In the genomic region with DNA sequence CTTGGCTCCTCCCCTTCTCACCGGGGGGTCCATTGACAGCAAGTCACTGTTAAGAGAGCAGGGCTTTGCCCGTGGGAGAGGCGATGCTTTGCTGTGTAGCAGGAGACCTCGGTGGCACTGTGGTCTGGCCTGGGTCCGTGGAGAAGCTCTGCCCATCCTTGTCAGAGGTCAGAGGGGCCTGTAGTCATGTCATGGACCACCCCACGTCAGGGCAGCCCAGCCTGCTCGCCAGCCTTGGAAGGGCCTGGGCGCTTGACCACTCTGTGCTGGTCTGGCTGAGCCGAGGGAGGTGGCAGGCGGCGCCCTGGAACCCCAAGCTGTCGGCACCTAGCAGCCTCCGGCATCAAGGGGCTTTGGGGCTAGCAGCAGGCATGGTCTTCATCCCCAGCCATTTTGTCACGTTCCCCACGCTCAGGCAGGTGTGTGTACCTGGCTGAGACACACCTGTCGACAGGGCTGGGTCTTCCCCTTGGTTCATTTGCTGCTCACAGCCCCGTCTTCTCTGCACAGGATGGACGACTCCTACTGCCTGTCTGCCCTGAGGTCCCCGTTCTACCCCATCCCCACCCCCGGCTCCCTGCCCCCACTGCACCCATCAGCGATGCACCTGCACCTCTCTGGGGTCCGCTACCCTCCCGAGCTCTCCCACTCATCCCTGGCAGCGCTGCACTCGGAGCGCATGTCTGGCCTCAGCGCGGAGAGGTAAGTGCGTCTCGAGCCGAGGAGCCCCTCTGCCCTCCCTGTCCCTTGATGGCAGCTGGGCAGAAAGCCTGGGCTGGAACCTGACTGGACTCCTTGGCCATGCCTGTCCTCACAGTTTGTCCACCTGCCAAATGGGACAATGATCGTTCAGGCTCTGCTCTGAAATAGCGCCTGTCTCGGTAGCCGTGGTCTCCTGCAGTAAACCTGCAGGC, we compare ENCODE assay signal across 20 cellular contexts. TPM values are rescaled to one million over a fixed set of nuclear protein-coding genes. Genes with fewer than 3 reads are reported as not detected.
DNase-seq lines count a peak whose midpoint lies in the region; ATAC-seq and TF ChIP-seq lines count a peak whose summit lies in the region.
"Had no signal": no experiment of that assay in that cellular context is flagged by ENCODE, and none has a peak within 500 bp of the region (broad histone marks: within the 10 kb centered on the region; RNA-seq: fewer than 3 reads in every experiment).

No MANE protein-coding gene starts in this region.

- TF ChIP-seq CTCF in A673 (conservative IDR thresholded peaks at IDR 0.05; ENCODE audit: low read depth, low read length): no peak
- TF ChIP-seq CTCF in HEK293 (tag by site-specific recombination; IDR thresholded peaks at IDR 0.05): no peak
- no peak for TF ChIP-seq CTCF in brain (conservative IDR thresholded peaks at IDR 0.05)
- TF ChIP-seq CTCF in activated CD8-positive, alpha-beta T cell treated with anti-CD3 and anti-CD28 coated beads for 36 hours (IDR thresholded peaks at IDR 0.05): no peak

- H3K23ac ChIP-seq in neuronal stem cell (ENCODE audit: low read depth, low read length, poor library complexity): peak overlapping the region; percentile 93

- H3K4me3 ChIP-seq in A673 (ENCODE audit: low read depth, low read length, poor library complexity, severe bottlenecking) (no peak overlapping the region), HEK293 (ENCODE audit: low read depth, low read length) (no peak overlapping the region), neuronal stem cell (ENCODE audit: low read length in 2 of 2) (peak overlapping the region in 1 of 2 donors; percentile 15)
- H3K4me3 ChIP-seq: BLaER1, HAP-1 had no signal

- intact Hi-C loops in A673 (cut with micrococcal nuclease; ENCODE audit: unreplicated experiment) (no loop called here), sciatic nerve (cut with DNase I) (no loop called here)
- intact Hi-C loops in activated CD8-positive, alpha-beta T cell treated with anti-CD3 and anti-CD28 coated beads for 36 hours (cut with micrococcal nuclease): no loop called here

- POLR2A ChIA-PET in A673 (lab: Charles Lee; ENCODE audit: low non-redundant PET): interaction anchor here (0.8 kb wide), 1 partner anchor 1586 kb away, joined by 7 read pairs; no protein-coding TSS in a partner anchor
- POLR2A ChIA-PET in HEK293 (lab: Yijun Ruan, JAX): no interaction called here
- POLR2A ChIA-PET in activated CD8-positive, alpha-beta T cell treated with anti-CD3 and anti-CD28 coated beads for 36 hours (lab: Charles Lee): no interaction called here

- no peaks in the 10 kb centered on the region for H3K9me3 Mint-ChIP-seq in brain
- no peaks in the 10 kb centered on the region for H3K9me3 Mint-ChIP-seq in activated CD8-positive, alpha-beta T cell treated with anti-CD3 and anti-CD28 coated beads for 36 hours
- H3K9me3 Mint-ChIP-seq: CD4-positive, alpha-beta T cell had no signal

- no peak overlapping the region for H3K27ac ChIP-seq in A673 (ENCODE audit: low read depth, low read length, poor library complexity, severe bottlenecking)
- H3K27ac ChIP-seq in HEK293 (ENCODE audit: extremely low read depth, low read depth, low read length): no peak overlapping the region
- H3K27ac ChIP-seq in neuronal stem cell (replicated peaks; ENCODE audit: low read length): no peak overlapping the region
- H3K27ac ChIP-seq: BLaER1 had no signal

- CTCF ChIA-PET in A673 (lab: Charles Lee) (no interaction called here), HEK293 (lab: Yijun Ruan, JAX) (interaction anchor here (0.5 to 1.2 kb wide), 3 partner anchors 14 to 1279 kb away, joined by 3 to 8 read pairs (median 4); no protein-coding TSS in a partner anchor)
- CTCF ChIA-PET in activated CD8-positive, alpha-beta T cell treated with anti-CD3 and anti-CD28 coated beads for 36 hours (lab: Charles Lee): interaction anchor here (4.9 to 8.2 kb wide), 2 partner anchors 39 to 63 kb away, joined by 22 to 84 read pairs; no protein-coding TSS in a partner anchor

- H3K27me3 Mint-ChIP-seq in brain: no peaks in the 10 kb centered on the region
- H3K27me3 Mint-ChIP-seq in activated CD8-positive, alpha-beta T cell treated with anti-CD3 and anti-CD28 coated beads for 36 hours: no peaks in the 10 kb centered on the region
- H3K27me3 Mint-ChIP-seq: CD4-positive, alpha-beta T cell had no signal

- peak overlapping the region; percentile 68 for H2AK5ac ChIP-seq in neuronal stem cell (ENCODE audit: low read depth, low read length)

- TF ChIP-seq POLR2A in erythroblast (IDR thresholded peaks at IDR 0.05; ENCODE audit: low read length): no peak

- H2AFZ ChIP-seq in neuronal stem cell (ENCODE audit: low read length): no peak overlapping the region

- H2BK120ac ChIP-seq in neuronal stem cell (ENCODE audit: low read depth, low read length): no peak overlapping the region

- H3K4ac ChIP-seq in neuronal stem cell (ENCODE audit: low read length): no peak overlapping the region

- peaks cover 8% of the 10 kb centered on the region for H3K79me1 ChIP-seq in neuronal stem cell (ENCODE audit: low read depth, low read length)

- H3K36me3 ChIP-seq in A673 (ENCODE audit: insufficient read depth, low read length, poor library complexity, severe bottlenecking) (peaks cover 40% of the 10 kb centered on the region), HEK293 (ENCODE audit: control insufficient read depth in 2 of 2, insufficient read depth in 1 of 2, low read length in 2 of 2) (peaks cover 0 to 85% of the 10 kb centered on the region in 2 experiments; a peak in 2 of 3 replicates), neuronal stem cell (replicated peaks in 1 of 2; ENCODE audit: control insufficient read depth in 2 of 2, insufficient read depth in 2 of 2, low read length in 2 of 2) (peaks cover 25 to 78% of the 10 kb centered on the region in 2 donors)

- H3K4me1 ChIP-seq in A673 (ENCODE audit: insufficient read depth, low read length, poor library complexity, severe bottlenecking) (peaks cover 37% of the 10 kb centered on the region), HEK293 (ENCODE audit: control insufficient read depth, insufficient read depth, low read length) (no peaks in the 10 kb centered on the region), neuronal stem cell (ENCODE audit: control insufficient read depth in 2 of 2, insufficient read depth in 1 of 2, low read depth in 1 of 2, low read length in 2 of 2) (peaks cover 18 to 25% of the 10 kb centered on the region in 2 donors)
- H3K4me1 ChIP-seq: HAP-1 had no signal

- no peak overlapping the region for H3K9ac ChIP-seq in neuronal stem cell (ENCODE audit: low read depth, low read length, poor library complexity)
- H3K9ac ChIP-seq: BLaER1 had no signal

- H3K4me2 ChIP-seq in neuronal stem cell (ENCODE audit: insufficient read depth, low read length, poor library complexity, severe bottlenecking): no peak overlapping the region
- H3K4me2 ChIP-seq: BLaER1 had no signal

- H3K14ac ChIP-seq in neuronal stem cell (ENCODE audit: low read length): peak overlapping the region; percentile 56

- no peak overlapping the region for H3K4me3 Mint-ChIP-seq in brain
- no peak overlapping the region for H3K4me3 Mint-ChIP-seq in activated CD8-positive, alpha-beta T cell treated with anti-CD3 and anti-CD28 coated beads for 36 hours
- H3K4me3 Mint-ChIP-seq: CD4-positive, alpha-beta T cell had no signal

- ATAC-seq in sciatic nerve: no peak
- no peak for ATAC-seq in GM18873 (IDR thresholded peaks at IDR 0.05; ENCODE audit: low FRiP score, unreplicated experiment)
- ATAC-seq in activated CD8-positive, alpha-beta T cell treated with anti-CD3 and anti-CD28 coated beads for 36 hours: no peak
- ATAC-seq: SK-N-SH treated with all-trans-retinoic acid at 6 μM for 48 hours had no signal

- peak overlapping the region; percentile 57 for H3K18ac ChIP-seq in neuronal stem cell (ENCODE audit: low read length)

- no peak overlapping the region for H2BK15ac ChIP-seq in neuronal stem cell (ENCODE audit: low read length)

- no peak overlapping the region for H4K91ac ChIP-seq in neuronal stem cell (ENCODE audit: low read depth, low read length, poor library complexity)

- no peak overlapping the region for H4K8ac ChIP-seq in neuronal stem cell (ENCODE audit: low read depth, low read length)

- H2BK12ac ChIP-seq in neuronal stem cell (ENCODE audit: low read length): peak overlapping the region; percentile 22

- H3K27ac Mint-ChIP-seq in brain: peak overlapping the region in 3 of 5 experiments; percentile 56 to 76 (median 73)
- no peak overlapping the region for H3K27ac Mint-ChIP-seq in activated CD8-positive, alpha-beta T cell treated with anti-CD3 and anti-CD28 coated beads for 36 hours
- H3K27ac Mint-ChIP-seq: CD4-positive, alpha-beta T cell had no signal

- no CpG with 5 or more reads among the region's 35 CpGs for WGBS in neuronal stem cell (ENCODE audit: extremely low coverage in 2 of 2, insufficient read length in 2 of 2, insufficient replicate concordance in 1 of 2), 2 donors

- no peak overlapping the region for H2BK5ac ChIP-seq in neuronal stem cell (ENCODE audit: low read length)

- no peaks in the 10 kb centered on the region for H3K27me3 ChIP-seq in A673 (replicated peaks; ENCODE audit: insufficient read depth, low read depth, low read length, poor library complexity)
- no peaks in the 10 kb centered on the region for H3K27me3 ChIP-seq in neuronal stem cell (ENCODE audit: control insufficient read depth in 3 of 3, insufficient read depth in 3 of 3, low read depth in 1 of 3, low read length in 3 of 3)
- H3K27me3 ChIP-seq: BLaER1 had no signal

- no peaks in the 10 kb centered on the region for H3K9me3 ChIP-seq in A673 (ENCODE audit: low read depth, low read length, poor library complexity, severe bottlenecking)
- H3K9me3 ChIP-seq in HEK293 (ENCODE audit: control insufficient read depth, insufficient read depth, low read depth, low read length): no peaks in the 10 kb centered on the region
- H3K9me3 ChIP-seq in neuronal stem cell (replicated peaks in 1 of 2; ENCODE audit: control insufficient read depth in 2 of 2, insufficient read depth in 1 of 2, low read depth in 1 of 2, low read length in 2 of 2): no peaks in the 10 kb centered on the region
- H3K9me3 ChIP-seq: BLaER1, HAP-1 had no signal

- H3K36me3 Mint-ChIP-seq in brain: peaks cover 40% of the 10 kb centered on the region
- H3K36me3 Mint-ChIP-seq in activated CD8-positive, alpha-beta T cell treated with anti-CD3 and anti-CD28 coated beads for 36 hours (ENCODE audit: low read depth): peaks cover 27% of the 10 kb centered on the region

- DNase-seq in A673 (ENCODE audit: low spot score) (peak; percentile 64), neuronal stem cell (ENCODE audit: low spot score) (no peak), sciatic nerve (ENCODE audit: low spot score) (no peak), erythroblast (lab: John Stamatoyannopoulos, UW) (no peak)
- no peak for DNase-seq in activated CD8-positive, alpha-beta T cell treated with anti-CD3 and anti-CD28 coated beads for 36 hours
- DNase-seq: CD4-positive, alpha-beta T cell; COR-L47; DMS 273 treated with DMSO at 0.1 percent for 48 hours; GDM1; KG1; NCI-H1092 treated with DMSO at 0.1 percent for 48 hours; NCI-H1436 treated with DMSO at 0.1 percent for 48 hours; NCI-H1930; NCI-H748 treated with DMSO at 0.1 percent for 48 hours had no signal

- peaks cover 41% of the 10 kb centered on the region for H3K4me1 Mint-ChIP-seq in brain
- peaks cover 4% of the 10 kb centered on the region for H3K4me1 Mint-ChIP-seq in activated CD8-positive, alpha-beta T cell treated with anti-CD3 and anti-CD28 coated beads for 36 hours (ENCODE audit: low read depth)

- BruUV-seq in A673 (replicated peaks; lab: Mats Ljungman, UMichigan): no TSS peak

RNA-seq across cellular contexts. Expression of a gene that starts 33.3 kb away (rescaled TPM):
- total RNA-seq in A673 (2021) (70.5 and 71.9 TPM in 2 replicates), sciatic nerve (1.3 TPM)
- polyA plus RNA-seq in brain (ENCODE audit: insufficient read depth, low read depth, low replicate concordance): 38.2 TPM
- polyA plus RNA-seq in neuronal stem cell (2013, experiment 1 of 2): 32.2 TPM
- 33.2 TPM for polyA plus RNA-seq in neuronal stem cell (2013, experiment 2 of 2)
- total RNA-seq in activated CD8-positive, alpha-beta T cell treated with anti-CD3 and anti-CD28 coated beads for 36 hours: 10 to 100 TPM; 59.9 to 62.9 TPM

RNA-seq across cellular contexts. Expression of a gene that starts 42.4 kb away (rescaled TPM):
- total RNA-seq in A673 (2021) (64.2 and 72.4 TPM in 2 replicates), sciatic nerve (97.3 TPM)
- polyA plus RNA-seq in brain (ENCODE audit: insufficient read depth, low read depth, low replicate concordance): 127 TPM
- polyA plus RNA-seq in neuronal stem cell (2013, experiment 1 of 2): 5.7 TPM
- 6.2 TPM for polyA plus RNA-seq in neuronal stem cell (2013, experiment 2 of 2)
- total RNA-seq in activated CD8-positive, alpha-beta T cell treated with anti-CD3 and anti-CD28 coated beads for 36 hours: 10 to 100 TPM; 33.6 to 34.5 TPM

Comparison
In these comparisons a context has a peak if more than half of its experiments do, and no peak if none do; other contexts are left out.
1. RNA of a gene that starts 33.3 kb away (total RNA-seq): 70.5 to 71.9 TPM in A673 and 59.9 to 62.9 TPM in activated CD8-positive, alpha-beta T cell treated with anti-CD3 and anti-CD28 coated beads for 36 hours; 1.3 TPM in sciatic nerve (single experiment); every median in the first group is over 10 times any median in the second.